1 cellular context compared by ENCODE assay signal in genomic region chr7:1503816-1504775, GRCh38.
TF ChIP-seq lines count a peak whose summit lies in the region.

Gene INTS1, minus strand, starts transcription at chr7:1504389. Its CDS starts 429 bp downstream, at chr7:1503960.

TF ChIP-seq in HepG2, 621 proteins besides CTCF, POLR2A, EP300 and RAD21 (continued from another document and continues in another):
- TF ChIP-seq ZNF451 (CRISPR knock-in tag; IDR thresholded peaks at IDR 0.05) = peak; percentile 51; the same call in 1 of the 2 replicates
- no peak for TF ChIP-seq CREBL2 (CRISPR knock-in tag; IDR thresholded peaks at IDR 0.05; ENCODE audit: borderline replicate concordance)
- peak; percentile 43; the same call in 1 of the 2 replicates for TF ChIP-seq KDM3A (CRISPR knock-in tag; IDR thresholded peaks at IDR 0.05; ENCODE audit: low read depth)
- peak; percentile 86 for TF ChIP-seq ATF7-NPFF (CRISPR knock-in tag; IDR thresholded peaks at IDR 0.05; ENCODE audit: low read depth)
- TF ChIP-seq MAFF (IDR thresholded peaks at IDR 0.05; ENCODE audit: low read depth, low read length) = no peak
- TF ChIP-seq ELK4 (CRISPR knock-in tag; IDR thresholded peaks at IDR 0.05; ENCODE audit: borderline replicate concordance) = no peak
- TF ChIP-seq ZHX2 (IDR thresholded peaks at IDR 0.05; ENCODE audit: low read depth) = peak; percentile 61; the same call in 1 of the 2 replicates
- TF ChIP-seq ZHX2 (CRISPR knock-in tag; IDR thresholded peaks at IDR 0.05; ENCODE audit: borderline replicate concordance) = no peak
- no peak for TF ChIP-seq ZFYVE20 (CRISPR knock-in tag; IDR thresholded peaks at IDR 0.05; ENCODE audit: borderline replicate concordance, low read depth)
- TF ChIP-seq ZNF101 (CRISPR knock-in tag; IDR thresholded peaks at IDR 0.05; ENCODE audit: borderline replicate concordance, low read depth) = 0 out of 2 replicates have a peak, but pooled peaks have one; percentile 49
- TF ChIP-seq BCL6 (CRISPR knock-in tag; IDR thresholded peaks at IDR 0.05) = peak; percentile 41
- no peak for TF ChIP-seq ZNF17 (CRISPR knock-in tag; IDR thresholded peaks at IDR 0.05)
- TF ChIP-seq KMT2A (CRISPR knock-in tag; IDR thresholded peaks at IDR 0.05) = peak; percentile 83; the same call in 1 of the 2 replicates
- no peak; a peak in 1 of 4 replicates for TF ChIP-seq REST (IDR thresholded peaks at IDR 0.05; ENCODE audit: borderline replicate concordance in 1 of 2, low read depth in 1 of 2, low read length in 2 of 2)
- TF ChIP-seq ATAD3A (CRISPR knock-in tag; IDR thresholded peaks at IDR 0.05) = no peak
- TF ChIP-seq NRL (CRISPR knock-in tag; IDR thresholded peaks at IDR 0.05; ENCODE audit: borderline replicate concordance) = no peak
- TF ChIP-seq ARNT (IDR thresholded peaks at IDR 0.05) = no peak
- no peak for TF ChIP-seq SYNCRIP (IDR thresholded peaks at IDR 0.05; ENCODE audit: insufficient read depth, low read depth, low read length)
- TF ChIP-seq ARID4A (CRISPR knock-in tag; IDR thresholded peaks at IDR 0.05; ENCODE audit: borderline replicate concordance) = peak; percentile 90
- no peak for TF ChIP-seq ZNF792 (CRISPR knock-in tag; IDR thresholded peaks at IDR 0.05)
- peak; percentile 84; the same call in 1 of the 2 replicates for TF ChIP-seq ZNF784 (CRISPR knock-in tag; IDR thresholded peaks at IDR 0.05; ENCODE audit: borderline replicate concordance)
- TF ChIP-seq FOXA1 (IDR thresholded peaks at IDR 0.05) = no peak
- TF ChIP-seq FOXA1 (CRISPR knock-in tag; IDR thresholded peaks at IDR 0.05) = peak; percentile 95
- no peak for TF ChIP-seq PBX2 (CRISPR knock-in tag; IDR thresholded peaks at IDR 0.05)
- TF ChIP-seq ZNF670 (CRISPR knock-in tag; IDR thresholded peaks at IDR 0.05; ENCODE audit: borderline replicate concordance) = peak; percentile 30; the same call in 1 of the 2 replicates
- TF ChIP-seq ZNF512B (CRISPR knock-in tag; IDR thresholded peaks at IDR 0.05; ENCODE audit: borderline replicate concordance) = no peak
- TF ChIP-seq ZNF747 (CRISPR knock-in tag; IDR thresholded peaks at IDR 0.05; ENCODE audit: borderline replicate concordance) = no peak
- no peak; the same call in 1 of the 2 replicates for TF ChIP-seq ZBTB39 (CRISPR knock-in tag; IDR thresholded peaks at IDR 0.05)
- no peak for TF ChIP-seq CBX1 (IDR thresholded peaks at IDR 0.05; ENCODE audit: low read depth)
- no peak for TF ChIP-seq RNF2 (conservative IDR thresholded peaks at IDR 0.05; ENCODE audit: low read depth)
- TF ChIP-seq E2F1 (CRISPR knock-in tag; IDR thresholded peaks at IDR 0.05) = peak; percentile 79
